ENCODE assay signal across 13 cellular contexts in the genomic region with DNA sequence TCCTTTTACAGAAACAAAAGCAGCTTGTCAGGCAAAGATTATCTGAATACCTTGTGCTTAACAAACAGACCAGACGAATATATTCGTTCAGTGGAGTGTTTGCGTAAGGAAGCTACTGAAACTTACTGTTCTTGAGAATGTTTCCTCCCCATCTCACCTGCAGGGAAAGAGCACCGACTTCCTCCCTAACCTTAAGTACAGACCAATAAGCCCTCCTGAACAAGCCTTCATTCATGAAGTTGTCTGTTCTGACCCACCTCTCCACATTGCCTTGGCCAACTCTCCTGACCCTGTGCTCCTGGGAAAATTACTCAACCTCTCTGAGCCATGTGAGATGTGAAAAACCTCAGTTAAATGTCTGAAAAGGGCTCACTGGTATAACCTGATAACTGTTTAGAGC. TPM values are rescaled to one million over a fixed set of nuclear protein-coding genes. Genes with fewer than 3 reads are reported as not detected.
DNase-seq lines count a peak whose midpoint lies in the region; ATAC-seq, FAIRE-seq and TF ChIP-seq lines count a peak whose summit lies in the region.
"Had no signal": no experiment of that assay in that cellular context is flagged by ENCODE, and none has a peak within 500 bp of the region (broad histone marks: within the 10 kb centered on the region; RNA-seq: fewer than 3 reads in every experiment).

No MANE protein-coding gene starts in this region.

- H2AFZ ChIP-seq in GM12878 (ENCODE audit: control insufficient read depth, low read depth, low read length): no peak overlapping the region
- H2AFZ ChIP-seq: parathyroid adenoma had no signal

- in situ Hi-C loops in GM12878 (cut with MboI): no loop called here

- H3K79me2 ChIP-seq in GM12878 (ENCODE audit: control insufficient read depth, insufficient read depth, low read length): no peaks in the 10 kb centered on the region

- H3K4me1 ChIP-seq in CD8-positive, alpha-beta memory T cell (ENCODE audit: insufficient read depth, low read length): peaks cover 26% of the 10 kb centered on the region
- H3K4me1 ChIP-seq in GM12878 (ENCODE audit: control insufficient read depth, insufficient read depth, low read length) (no peaks in the 10 kb centered on the region), uterus (no peaks in the 10 kb centered on the region)

- intact Hi-C loops in GM12878 (cut with micrococcal nuclease; ENCODE audit: unreplicated experiment) (no loop called here), natural killer cell (cut with micrococcal nuclease) (loop anchor here (5.0 kb wide), 1 partner anchor 35 kb away; a partner anchor contains a TSS), uterus (cut with DNase I; ENCODE audit: low total_unique reads) (no loop called here)

- TF ChIP-seq EP300 in GM12878 (IDR thresholded peaks at IDR 0.05; ENCODE audit: borderline replicate concordance in 1 of 2, control insufficient read depth in 1 of 2, low read depth in 2 of 2, low read length in 2 of 2): no peak

- FAIRE-seq in GM12878 (lab: Jason Lieb, UNC): peak; percentile 65
- FAIRE-seq: endothelial cell of umbilical vein, islet of Langerhans had no signal

- no peaks in the 10 kb centered on the region for H3K9me3 ChIP-seq in CD8-positive, alpha-beta memory T cell (ENCODE audit: low read length)
- no peaks in the 10 kb centered on the region; the same call in 2 of the 3 replicates for H3K9me3 ChIP-seq in GM12878 (replicated peaks; ENCODE audit: control insufficient read depth, insufficient read depth, low read length)
- no peaks in the 10 kb centered on the region for H3K9me3 ChIP-seq in uterus

- no peak for TF ChIP-seq RAD21 in GM12878 (IDR thresholded peaks at IDR 0.05; ENCODE audit: insufficient read depth, low read depth, low read length)

- CTCF ChIA-PET in CD8-positive, alpha-beta memory T cell (lab: Charles Lee): no interaction called here
- CTCF ChIA-PET in GM12878 (lab: Yijun Ruan, JAX): interaction anchor here (0.7 kb wide), 1 partner anchor 93 kb away, joined by 3 read pairs; no protein-coding TSS in a partner anchor

- TF ChIP-seq CTCF in HL-60 (IDR thresholded peaks at IDR 0.05; ENCODE audit: insufficient read depth, low read length) (no peak), GM12878 (IDR thresholded peaks at IDR 0.05 in 2 of 3, conservative IDR thresholded peaks at IDR 0.05 in 1 of 3; ENCODE audit: control insufficient read depth in 2 of 3, extremely low read depth in 1 of 3, insufficient read depth in 1 of 3, low read depth in 3 of 3, low read length in 3 of 3) (no peak), natural killer cell (IDR thresholded peaks at IDR 0.05) (no peak), uterus (IDR thresholded peaks at IDR 0.05) (no peak)

- peaks cover 53 to 77% (median 71%) of the 10 kb centered on the region in 3 donors for H3K4me1 Mint-ChIP-seq in CD8-positive, alpha-beta memory T cell
- peaks cover 84 to 85% of the 10 kb centered on the region in 2 donors for H3K4me1 Mint-ChIP-seq in natural killer cell

- SMC1A ChIA-PET in GM12878 (lab: Charles Lee; ENCODE audit: uncharacterized antibody, unreplicated experiment): no interaction called here

- POLR2A ChIA-PET in CD8-positive, alpha-beta memory T cell (lab: Charles Lee): no interaction called here
- POLR2A ChIA-PET in GM12878 (lab: Charles Lee): no interaction called here

- RAD21 ChIA-PET in GM12878 (lab: Charles Lee; ENCODE audit: unreplicated experiment): no interaction called here

- no peak overlapping the region for H3K27ac ChIP-seq in CD8-positive, alpha-beta memory T cell (ENCODE audit: low read depth, low read length)
- H3K27ac ChIP-seq in HL-60 (replicated peaks) (peak overlapping the region; percentile 54; the same call in 1 of the 2 replicates), GM12878 (ENCODE audit: control insufficient read depth, insufficient read depth) (no peak overlapping the region), uterus (no peak overlapping the region)
- H3K27ac ChIP-seq: parathyroid adenoma, RWPE1 had no signal

- no peak for DNase-seq in CD8-positive, alpha-beta memory T cell
- DNase-seq in HL-60 (ENCODE audit: low read depth in 1 of 2, low spot score in 1 of 2) (no peak), GM12878 (ENCODE audit: low read depth, low spot score) (no peak), natural killer cell (no peak), uterus (no peak), GF-D8 (lab: John Stamatoyannopoulos, UW) (no peak), midbrain (lab: John Stamatoyannopoulos, UW) (no peak)
- no peak for DNase-seq in stimulated activated CD4-positive, alpha-beta T cell treated with anti-CD3 and anti-CD28 coated beads, Interleukin-1b, Interleukin-23, amount 100 ng/mL, for 48 hours
- DNase-seq: NCI-H2081 treated with DMSO at 0.1 percent for 48 hours had no signal

- no peak for ATAC-seq in GM12878
- no peak for ATAC-seq in natural killer cell

- peaks cover 0 to 8% (median 3%) of the 10 kb centered on the region in 3 donors for H3K36me3 Mint-ChIP-seq in CD8-positive, alpha-beta memory T cell
- no peaks in the 10 kb centered on the region for H3K36me3 Mint-ChIP-seq in natural killer cell

- WGBS in GM12878 (ENCODE audit: insufficient coverage, insufficient replicate concordance, low lambda C conversion rate, missing lambda C conversion rate): 2% methylated on average over 4 of the region's 4 CpGs

- H3K4me3 Mint-ChIP-seq in CD8-positive, alpha-beta memory T cell: peak overlapping the region in 6 of 7 donors; percentile 21 to 86 (median 58)
- H3K4me3 Mint-ChIP-seq in natural killer cell: peak overlapping the region; percentile 32

- no peaks in the 10 kb centered on the region for H3K27me3 Mint-ChIP-seq in CD8-positive, alpha-beta memory T cell
- H3K27me3 Mint-ChIP-seq in natural killer cell (ENCODE audit: low read depth in 2 of 2): no peaks in the 10 kb centered on the region

- no peak overlapping the region for H3K4me2 ChIP-seq in GM12878 (ENCODE audit: control insufficient read depth, insufficient read depth)

- no peaks in the 10 kb centered on the region for H3K9me3 Mint-ChIP-seq in CD8-positive, alpha-beta memory T cell
- H3K9me3 Mint-ChIP-seq in natural killer cell: no peaks in the 10 kb centered on the region

- peak overlapping the region in 7 of 8 donors; percentile 3 to 87 (median 50) for H3K27ac Mint-ChIP-seq in CD8-positive, alpha-beta memory T cell
- H3K27ac Mint-ChIP-seq in natural killer cell: peak overlapping the region; percentile 63 to 84

- no TSS peak for BruUV-seq in GM12878 (replicated peaks; lab: Mats Ljungman, UMichigan)

- no peaks in the 10 kb centered on the region for H4K20me1 ChIP-seq in GM12878 (ENCODE audit: control insufficient read depth, insufficient read depth)

- H3K36me3 ChIP-seq in CD8-positive, alpha-beta memory T cell (ENCODE audit: insufficient read depth, low read length): no peaks in the 10 kb centered on the region
- H3K36me3 ChIP-seq in GM12878 (ENCODE audit: control insufficient read depth in 2 of 2, insufficient read depth in 2 of 2, low read length in 1 of 2): no peaks in the 10 kb centered on the region
- no peaks in the 10 kb centered on the region for H3K36me3 ChIP-seq in uterus

- H3K9ac ChIP-seq in GM12878 (ENCODE audit: control insufficient read depth, insufficient read depth, low read length): no peak overlapping the region
- H3K9ac ChIP-seq: parathyroid adenoma had no signal

- no peak overlapping the region for H3K4me3 ChIP-seq in CD8-positive, alpha-beta memory T cell (ENCODE audit: low read length)
- H3K4me3 ChIP-seq in HL-60 (replicated peaks; ENCODE audit: insufficient read depth, low read length): no peak overlapping the region
- H3K4me3 ChIP-seq in GM12878: no peak overlapping the region
- H3K4me3 ChIP-seq in uterus: no peak overlapping the region

- no peak for TF ChIP-seq POLR2A in GM12878 (IDR thresholded peaks at IDR 0.05; ENCODE audit: low read depth, low read length)
- TF ChIP-seq POLR2A in uterus (IDR thresholded peaks at IDR 0.05): no peak

- no peaks in the 10 kb centered on the region for H3K27me3 ChIP-seq in CD8-positive, alpha-beta memory T cell (ENCODE audit: insufficient read depth, low read length, poor library complexity, severe bottlenecking)
- no peaks in the 10 kb centered on the region for H3K27me3 ChIP-seq in HL-60 (ENCODE audit: insufficient read depth, poor library complexity, severe bottlenecking)
- H3K27me3 ChIP-seq in GM12878 (replicated peaks in 1 of 2; ENCODE audit: control insufficient read depth in 2 of 2, insufficient read depth in 2 of 2, low read length in 1 of 2): peaks cover 3% of the 10 kb centered on the region in 2 experiments; a peak in 2 of 4 replicates
- no peaks in the 10 kb centered on the region for H3K27me3 ChIP-seq in uterus

TF ChIP-seq in GM12878, 131 proteins besides CTCF, POLR2A, EP300 and RAD21:
- TF ChIP-seq TCF7 (IDR thresholded peaks at IDR 0.05; ENCODE audit: borderline replicate concordance) (no peak), RBBP5 (conservative IDR thresholded peaks at IDR 0.05) (no peak)

RNA-seq across cellular contexts. Expression of a gene that starts 35.2 kb away (rescaled TPM):
- total RNA-seq in CD8-positive, alpha-beta memory T cell: 10 to 100 TPM; 25.7 to 28.3 TPM
- 11.2 TPM for polyA plus RNA-seq in CD8-positive, alpha-beta memory T cell
- total RNA-seq in GM12878 (2013; cell fraction: nucleolus; rRNA removed): not detected in 2 replicates
- total RNA-seq in GM12878 (2014; rRNA removed) (not detected in 2 replicates), GM12878 (2014; rRNA removed; fragmentation: Illumina TruSeq; extraction: Trizol) (0.05 and 0.09 TPM in 2 replicates), GM12878 (2021) (0.05 and 0.21 TPM in 2 replicates), natural killer cell (10 to 100 TPM; 53.3 to 79.3 (median 66.6) TPM), uterus (10 to 100 TPM in 2 of 4 donors, 1 to 10 TPM in 2; 5.0 to 23.6 (median 9.8) TPM)
- 0.08 TPM for polyA plus RNA-seq in GM12878 (2011; ENCODE audit: low read depth)
- polyA plus RNA-seq in GM12878 (2011; rRNA removed) (0.07 and 0.10 TPM in 2 replicates), GM12878 (2014; fragmentation: Illumina TruSeq; extraction: Trizol) (0.03 and 0.30 TPM in 2 replicates), GM12878 (2014; fragmentation: Nextera tagmentation; extraction: Ambion mirVana) (under 1 TPM in 1 of 2 experiments, not detected in 1; 0.04 TPM), GM12878 (2014; rRNA removed) (0.03 TPM in 1 of 2 replicates, not detected in the other), GM12878 (2016; fragmentation: Nextera tagmentation; extraction: Ambion mirVana) (not detected)
- 0.07 TPM in 1 of 2 replicates, not detected in the other for polyA plus RNA-seq in GM12878 (2011; cell fraction: cytosol; rRNA removed)
- not detected in 2 replicates for polyA plus RNA-seq in GM12878 (2011; cell fraction: nucleus; rRNA removed)
- 0.18 and 0.28 TPM in 2 replicates for polyA plus RNA-seq in GM12878 (2012)
- polyA minus RNA-seq in GM12878 (2011; rRNA and poly(A)+ RNA removed): not detected in 2 replicates
- polyA minus RNA-seq in GM12878 (2011; cell fraction: cytosol; rRNA and poly(A)+ RNA removed): not detected in 2 replicates
- not detected in 2 replicates for polyA minus RNA-seq in GM12878 (2011; cell fraction: nucleus; rRNA and poly(A)+ RNA removed)

Comparison
In these comparisons a context has a peak if more than half of its experiments do, and no peak if none do; other contexts are left out.
1. RNA of a gene that starts 35.2 kb away (total RNA-seq): 53.3 to 79.3 TPM in natural killer cell, 25.7 to 28.3 TPM in CD8-positive, alpha-beta memory T cell and 5.0 to 23.6 TPM in uterus; 0.05 to 0.21 TPM in GM12878; every median in the first group is over 4 times any median in the second.